Comparison of ENCODE assay signal across 22 cellular contexts in genomic region chr19:47026156-47026555, GRCh38. TPM values are rescaled to one million over a fixed set of nuclear protein-coding genes. Genes with fewer than 3 reads are reported as not detected.
DNase-seq lines count a peak whose midpoint lies in the region; ATAC-seq and TF ChIP-seq lines count a peak whose summit lies in the region.
"Had no signal": no experiment of that assay in that cellular context is flagged by ENCODE, and none has a peak within 500 bp of the region (broad histone marks: within the 10 kb centered on the region; RNA-seq: fewer than 3 reads in every experiment).

No MANE protein-coding gene starts in this region.

- peak overlapping the region; percentile 0 for H3K27ac Mint-ChIP-seq in activated CD8-positive, alpha-beta memory T cell treated with anti-CD3 and anti-CD28 coated beads, Interleukin-2, amount 10 ng/mL, durations not matched to agents 7 days and 5 days
- no peak overlapping the region for H3K27ac Mint-ChIP-seq in effector memory CD8-positive, alpha-beta T cell
- H3K27ac Mint-ChIP-seq in nephron progenitor cell, result no peak overlapping the region
- H3K27ac Mint-ChIP-seq in endodermal cell, result no peak overlapping the region
- H3K27ac Mint-ChIP-seq: CD4-positive, CD25-positive, alpha-beta regulatory T cell had no signal

- peaks cover 56% of the 10 kb centered on the region for H3K27me3 ChIP-seq in endodermal cell (ENCODE audit: control insufficient read depth, insufficient read depth, low read length, poor library complexity, severe bottlenecking)

- peaks cover 13% of the 10 kb centered on the region for H3K4me1 Mint-ChIP-seq in activated CD8-positive, alpha-beta memory T cell treated with anti-CD3 and anti-CD28 coated beads, Interleukin-2, amount 10 ng/mL, durations not matched to agents 7 days and 5 days
- peaks cover 11 to 15% of the 10 kb centered on the region in 2 donors for H3K4me1 Mint-ChIP-seq in effector memory CD8-positive, alpha-beta T cell (ENCODE audit: low read depth in 2 of 2)
- H3K4me1 Mint-ChIP-seq in nephron progenitor cell, result peaks cover 16% of the 10 kb centered on the region
- H3K4me1 Mint-ChIP-seq in endodermal cell, result peaks cover 15% of the 10 kb centered on the region

- 81 to 94% methylated on average over 2 of the region's 2 CpGs for WGBS in endodermal cell (ENCODE audit: insufficient coverage in 1 of 2, insufficient read length in 1 of 2), 2 experiments
- WGBS in lower leg skin, 2 donors, result 83 to 92% methylated on average over 2 of the region's 2 CpGs

- H3K9ac ChIP-seq in endodermal cell (ENCODE audit: extremely low read depth, low read length, poor library complexity, severe bottlenecking), result no peak overlapping the region

- no peaks in the 10 kb centered on the region for H3K4me1 ChIP-seq in endodermal cell (ENCODE audit: control insufficient read depth, insufficient read depth, low read length)

- CTCF ChIA-PET in activated CD8-positive, alpha-beta memory T cell treated with anti-CD3 and anti-CD28 coated beads, Interleukin-2, amount 10 ng/mL, durations not matched to agents 7 days and 5 days (lab: Charles Lee), result interaction anchor here (0.6 to 6.2 kb wide), 3 partner anchors 9 to 158 kb away, joined by 4 to 36 read pairs (median 16); no protein-coding TSS in a partner anchor

- no peak for DNase-seq in activated CD8-positive, alpha-beta memory T cell treated with anti-CD3 and anti-CD28 coated beads, Interleukin-2, amount 10 ng/mL, durations not matched to agents 7 days and 5 days
- DNase-seq in activated CD8-positive, alpha-beta memory T cell treated with anti-CD3 and anti-CD28 coated beads, Interleukin-2, amount 50 U/mL, for 4 hours, result no peak
- no peak for DNase-seq in effector memory CD8-positive, alpha-beta T cell
- DNase-seq in nephron progenitor cell (no peak), endodermal cell (no peak), lower leg skin (ENCODE audit: low spot score in 2 of 2) (no peak), foreskin fibroblast (no peak)
- DNase-seq: 8988T; CD4-positive, CD25-positive, alpha-beta regulatory T cell; DMS153; DND-41; KG1; MG63; NCI-H1105 treated with DMSO at 0.1 percent for 48 hours; NCI-H146; NCI-H1930; NCI-H2107; NCI-H446; NCI-H524 treated with DMSO at 0.1 percent for 48 hours; NCI-H774 had no signal

- no peaks in the 10 kb centered on the region for H3K36me3 Mint-ChIP-seq in activated CD8-positive, alpha-beta memory T cell treated with anti-CD3 and anti-CD28 coated beads, Interleukin-2, amount 10 ng/mL, durations not matched to agents 7 days and 5 days
- peaks cover 4% of the 10 kb centered on the region for H3K36me3 Mint-ChIP-seq in effector memory CD8-positive, alpha-beta T cell (ENCODE audit: insufficient read depth)
- H3K36me3 Mint-ChIP-seq in nephron progenitor cell (ENCODE audit: low read depth) (no peaks in the 10 kb centered on the region), endodermal cell (ENCODE audit: low read depth) (no peaks in the 10 kb centered on the region)
- H3K36me3 Mint-ChIP-seq: CD4-positive, CD25-positive, alpha-beta regulatory T cell had no signal

- no peak for TF ChIP-seq POLR2A in lower leg skin (IDR thresholded peaks at IDR 0.05)

- H3K4me3 ChIP-seq in endodermal cell (ENCODE audit: low read length), result no peak overlapping the region
- no peak overlapping the region for H3K4me3 ChIP-seq in lower leg skin (ENCODE audit: low read depth, poor library complexity, severe bottlenecking)
- H3K4me3 ChIP-seq in foreskin fibroblast (ENCODE audit: low read depth in 1 of 2, low read length in 2 of 2), result no peak overlapping the region
- H3K4me3 ChIP-seq: MG63 had no signal

- H3K36me3 ChIP-seq in endodermal cell (ENCODE audit: control insufficient read depth, insufficient read depth, low read length), result no peaks in the 10 kb centered on the region
- H3K36me3 ChIP-seq: MG63 had no signal

- H3K27ac ChIP-seq in endodermal cell (ENCODE audit: low read depth, low read length), result no peak overlapping the region

- H3K27me3 Mint-ChIP-seq in activated CD8-positive, alpha-beta memory T cell treated with anti-CD3 and anti-CD28 coated beads, Interleukin-2, amount 10 ng/mL, durations not matched to agents 7 days and 5 days, result peaks cover 73% of the 10 kb centered on the region
- peaks cover 61 to 90% of the 10 kb centered on the region in 2 donors for H3K27me3 Mint-ChIP-seq in effector memory CD8-positive, alpha-beta T cell
- H3K27me3 Mint-ChIP-seq in nephron progenitor cell (ENCODE audit: low read depth, poor library complexity) (peaks cover 100% of the 10 kb centered on the region), endodermal cell (ENCODE audit: insufficient read depth) (peaks cover 68% of the 10 kb centered on the region)

- no peak for ATAC-seq in activated CD8-positive, alpha-beta memory T cell treated with anti-CD3 and anti-CD28 coated beads, Interleukin-2, amount 10 ng/mL, durations not matched to agents 7 days and 5 days
- ATAC-seq in effector memory CD8-positive, alpha-beta T cell (replicated peaks), result peak; percentile 22
- ATAC-seq in HG03159 (IDR thresholded peaks at IDR 0.05; ENCODE audit: unreplicated experiment), result no peak

- TF ChIP-seq CTCF in nephron progenitor cell (IDR thresholded peaks at IDR 0.05) (no peak), endodermal cell (conservative IDR thresholded peaks at IDR 0.05) (no peak), lower leg skin (IDR thresholded peaks at IDR 0.05) (no peak), foreskin fibroblast (IDR thresholded peaks at IDR 0.05; ENCODE audit: low read depth, low read length) (no peak)

- no peaks in the 10 kb centered on the region for H3K9me3 ChIP-seq in endodermal cell (ENCODE audit: control insufficient read depth, low read length)
- H3K9me3 ChIP-seq: MG63 had no signal

- no peak overlapping the region for H3K4me3 Mint-ChIP-seq in activated CD8-positive, alpha-beta memory T cell treated with anti-CD3 and anti-CD28 coated beads, Interleukin-2, amount 10 ng/mL, durations not matched to agents 7 days and 5 days
- no peak overlapping the region for H3K4me3 Mint-ChIP-seq in effector memory CD8-positive, alpha-beta T cell
- H3K4me3 Mint-ChIP-seq in nephron progenitor cell, result peak overlapping the region; percentile 24
- no peak overlapping the region for H3K4me3 Mint-ChIP-seq in endodermal cell

- no peaks in the 10 kb centered on the region for H3K9me3 Mint-ChIP-seq in activated CD8-positive, alpha-beta memory T cell treated with anti-CD3 and anti-CD28 coated beads, Interleukin-2, amount 10 ng/mL, durations not matched to agents 7 days and 5 days (ENCODE audit: low read depth)
- no peaks in the 10 kb centered on the region for H3K9me3 Mint-ChIP-seq in effector memory CD8-positive, alpha-beta T cell
- H3K9me3 Mint-ChIP-seq in nephron progenitor cell, result no peaks in the 10 kb centered on the region
- H3K9me3 Mint-ChIP-seq in endodermal cell, result no peaks in the 10 kb centered on the region

- intact Hi-C loops in lower leg skin (cut with DNase I; ENCODE audit: low total_unique reads), result no loop called here

RNA-seq across cellular contexts. Expression of gene NPAS1, which starts 6.5 kb away (rescaled TPM):
- under 1 TPM; 0.41 to 0.68 TPM for total RNA-seq in activated CD8-positive, alpha-beta memory T cell treated with anti-CD3 and anti-CD28 coated beads, Interleukin-2, amount 10 ng/mL, durations not matched to agents 7 days and 5 days
- 1 to 10 TPM; 6.9 to 8.7 TPM for total RNA-seq in endodermal cell
- 3.6 TPM for polyA plus RNA-seq in endodermal cell (2013, experiment 1 of 2)
- polyA plus RNA-seq in endodermal cell (2013, experiment 2 of 2), result 5.1 TPM
- total RNA-seq in lower leg skin, result 10 to 100 TPM in 3 of 4 donors, 1 to 10 TPM in 1; 5.7 to 24.3 (median 12.6) TPM
- total RNA-seq: HT1080 had no signal

RNA-seq across cellular contexts. Expression of gene TMEM160, which starts 22.3 kb away (rescaled TPM):
- total RNA-seq in activated CD8-positive, alpha-beta memory T cell treated with anti-CD3 and anti-CD28 coated beads, Interleukin-2, amount 10 ng/mL, durations not matched to agents 7 days and 5 days, result 10 to 100 TPM; 77.5 to 87.8 TPM
- total RNA-seq in endodermal cell (10 to 100 TPM; 61.8 to 69.5 TPM), lower leg skin (10 to 100 TPM; 54.1 to 64.8 (median 56.0) TPM)
- polyA plus RNA-seq in endodermal cell (2013, experiment 1 of 2), result 44.2 TPM
- polyA plus RNA-seq in endodermal cell (2013, experiment 2 of 2), result 34.1 TPM
